In the genomic region with DNA sequence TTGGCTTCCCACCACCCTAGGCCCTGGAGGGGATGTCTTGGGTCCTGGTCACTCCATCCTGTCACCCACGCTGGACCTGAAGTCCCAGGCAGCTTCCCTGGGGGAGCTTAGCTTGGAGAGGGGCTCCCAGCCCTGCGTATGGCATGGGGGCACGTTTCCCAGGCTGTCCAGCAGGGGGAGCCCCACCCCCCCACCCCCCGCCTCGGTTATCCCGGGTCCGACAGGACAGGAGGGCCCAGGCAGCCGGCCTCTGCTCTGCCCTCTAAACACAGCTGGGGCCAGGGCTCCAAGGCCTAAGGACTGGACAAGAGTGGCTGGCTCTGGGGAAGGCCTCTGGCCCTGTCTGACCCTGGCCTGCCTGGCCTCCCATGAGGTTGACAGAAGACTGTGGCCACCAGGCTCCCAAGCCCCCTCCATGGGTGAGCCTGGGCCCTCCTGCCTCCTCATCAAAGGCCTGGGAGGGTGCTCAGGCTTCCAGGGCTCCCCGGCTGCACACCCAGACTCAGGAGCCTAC, we compare ENCODE assay signal across 9 cellular contexts.
DNase-seq lines count a peak whose midpoint lies in the region; ATAC-seq, FAIRE-seq and TF ChIP-seq lines count a peak whose summit lies in the region.
"Had no signal": no experiment of that assay in that cellular context is flagged by ENCODE, and none has a peak within 500 bp of the region (broad histone marks: within the 10 kb centered on the region; RNA-seq: fewer than 3 reads in every experiment).

No MANE protein-coding gene starts in this region.

- FAIRE-seq in D721Med (lab: Jason Lieb, UNC) (no peak), bronchial epithelial cell (lab: Jason Lieb, UNC) (no peak)

- DNase-seq in D721Med (ENCODE audit: insufficient read length, low spot score) (no peak), HFFc6 (no peak), bronchial epithelial cell (ENCODE audit: low read depth) (no peak), neural crest cell (ENCODE audit: low read depth, low spot score) (no peak), DMS79 (lab: John Stamatoyannopoulos, UW) (no peak)
- DNase-seq: T-helper 17 cell had no signal

- TF ChIP-seq CTCF in D721Med (IDR thresholded peaks at IDR 0.05; ENCODE audit: insufficient read depth, missing control alignments) (peak; percentile 14), HFFc6 (IDR thresholded peaks at IDR 0.05) (peak; percentile 84), bronchial epithelial cell (IDR thresholded peaks at IDR 0.05; ENCODE audit: insufficient read depth, low read length, severe bottlenecking) (peak; percentile 33), neural crest cell (conservative IDR thresholded peaks at IDR 0.05) (peak; percentile 67)

- H3K4me1 Mint-ChIP-seq in HFFc6 (ENCODE audit: low read depth) (no peaks in the 10 kb centered on the region), neural crest cell (peaks cover 37% of the 10 kb centered on the region)

- H3K36me3 Mint-ChIP-seq in HFFc6 (ENCODE audit: low read depth) = no peaks in the 10 kb centered on the region
- no peaks in the 10 kb centered on the region for H3K36me3 Mint-ChIP-seq in neural crest cell (ENCODE audit: low read depth)

- no peak overlapping the region for H3K4me3 ChIP-seq in bronchial epithelial cell (ENCODE audit: low read depth, low read length)

- H3K27ac Mint-ChIP-seq in HFFc6 (no peak overlapping the region), neural crest cell (ENCODE audit: unreplicated experiment) (no peak overlapping the region)
- H3K27ac Mint-ChIP-seq: T-helper 17 cell had no signal

- no peak overlapping the region for H3K4me3 Mint-ChIP-seq in HFFc6
- no peak overlapping the region for H3K4me3 Mint-ChIP-seq in neural crest cell

- H3K36me3 ChIP-seq in bronchial epithelial cell (ENCODE audit: control insufficient read depth, insufficient read depth, low read length) = no peaks in the 10 kb centered on the region

- no peaks in the 10 kb centered on the region for H3K9me3 Mint-ChIP-seq in HFFc6
- no peaks in the 10 kb centered on the region for H3K9me3 Mint-ChIP-seq in neural crest cell

- ATAC-seq in GM18519 (IDR thresholded peaks at IDR 0.05; ENCODE audit: low FRiP score, unreplicated experiment) = no peak
- no peak for ATAC-seq in GM21619 (IDR thresholded peaks at IDR 0.05; ENCODE audit: unreplicated experiment)
- no peak for ATAC-seq in HG02884 (IDR thresholded peaks at IDR 0.05; ENCODE audit: unreplicated experiment)
- ATAC-seq: T-helper 17 cell had no signal

- H3K27me3 Mint-ChIP-seq in HFFc6 (ENCODE audit: insufficient read depth) (peaks cover 46% of the 10 kb centered on the region), neural crest cell (ENCODE audit: low read depth) (no peaks in the 10 kb centered on the region)

- peaks cover 12% of the 10 kb centered on the region for H3K27me3 ChIP-seq in bronchial epithelial cell (ENCODE audit: control insufficient read depth, insufficient read depth, low read length)

Comparison
In these comparisons a context has a peak if more than half of its experiments do, and no peak if none do; other contexts are left out.
1. CTCF ChIP-seq: peak in every context shown above with its lines; median percentile 84 in HFFc6; 67 in neural crest cell; 33 in bronchial epithelial cell; 14 in D721Med.